8 cellular contexts compared by ENCODE assay signal in the genomic region with DNA sequence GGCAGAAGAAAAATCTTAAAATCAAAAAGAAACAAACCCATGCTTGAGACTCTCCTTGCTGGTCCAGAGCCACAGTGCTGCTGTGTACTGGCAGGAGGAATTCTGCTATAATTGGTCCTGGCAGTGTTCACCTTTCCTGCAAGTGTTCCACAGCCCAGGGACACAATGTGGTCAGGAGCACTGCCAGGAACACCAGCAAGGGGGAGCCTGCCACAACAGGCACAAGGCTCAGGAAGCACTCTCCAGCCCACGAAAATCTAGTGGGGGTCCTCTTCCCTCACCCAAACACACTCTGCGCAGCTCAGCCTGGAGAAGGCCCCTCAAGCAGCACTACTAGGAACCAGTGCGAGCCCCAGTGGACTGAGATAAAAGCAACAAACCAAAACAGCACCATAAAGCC.
DNase-seq lines count a peak whose midpoint lies in the region; ATAC-seq and TF ChIP-seq lines count a peak whose summit lies in the region.

No MANE protein-coding gene starts in this region.

- H3K36me3 Mint-ChIP-seq in activated CD8-positive, alpha-beta memory T cell treated with anti-CD3 and anti-CD28 coated beads, Interleukin-2, amount 10 ng/mL, durations not matched to agents 7 days and 5 days: peaks cover 75% of the 10 kb centered on the region

- dilution Hi-C loops in mammary epithelial cell (cut with HindIII; ENCODE audit: low sequenced_read_pairs): loop anchor here (25.0 kb wide), 1 partner anchor 359 kb away; no protein-coding TSS in a partner anchor

- H3K9me3 ChIP-seq in HUES64 (ENCODE audit: insufficient read depth, low read depth, low read length) (no peaks in the 10 kb centered on the region), mammary epithelial cell (replicated peaks; ENCODE audit: insufficient read depth, low read length) (no peaks in the 10 kb centered on the region), right cardiac atrium (ENCODE audit: control insufficient read depth, low read length) (peaks cover 2% of the 10 kb centered on the region), smooth muscle cell (replicated peaks; ENCODE audit: low read depth) (no peaks in the 10 kb centered on the region), SJCRH30 (replicated peaks) (0 out of 2 replicates have a peak, but pooled peaks cover 3% of the 10 kb centered on the region)

- H3K9me3 Mint-ChIP-seq in activated CD8-positive, alpha-beta memory T cell treated with anti-CD3 and anti-CD28 coated beads, Interleukin-2, amount 10 ng/mL, durations not matched to agents 7 days and 5 days (ENCODE audit: low read depth): peaks cover 6% of the 10 kb centered on the region

- H3K36me3 ChIP-seq in HUES64 (ENCODE audit: insufficient read depth, low read length): peaks cover 19% of the 10 kb centered on the region
- H3K36me3 ChIP-seq in mammary epithelial cell (ENCODE audit: insufficient read depth, low read length): peaks cover 6% of the 10 kb centered on the region
- peaks cover 9% of the 10 kb centered on the region for H3K36me3 ChIP-seq in smooth muscle cell (ENCODE audit: low read depth)
- peaks cover 62% of the 10 kb centered on the region for H3K36me3 ChIP-seq in SJCRH30

- H3K4me3 Mint-ChIP-seq in activated CD8-positive, alpha-beta memory T cell treated with anti-CD3 and anti-CD28 coated beads, Interleukin-2, amount 10 ng/mL, durations not matched to agents 7 days and 5 days: no peak overlapping the region

- CTCF ChIA-PET in mammary epithelial cell (lab: Charles Lee; ENCODE audit: low non-redundant PET): no interaction called here
- CTCF ChIA-PET in activated CD8-positive, alpha-beta memory T cell treated with anti-CD3 and anti-CD28 coated beads, Interleukin-2, amount 10 ng/mL, durations not matched to agents 7 days and 5 days (lab: Charles Lee): no interaction called here

- H3K4me1 ChIP-seq in HUES64 (ENCODE audit: insufficient read depth, low read length) (peaks cover 33% of the 10 kb centered on the region), mammary epithelial cell (ENCODE audit: insufficient read depth, low read length) (peaks cover 11% of the 10 kb centered on the region), right cardiac atrium (ENCODE audit: control insufficient read depth, insufficient read depth, low read length) (peaks cover 2% of the 10 kb centered on the region), smooth muscle cell (ENCODE audit: low read depth) (peaks cover 5% of the 10 kb centered on the region), SJCRH30 (no peaks in the 10 kb centered on the region)

- intact Hi-C loops in mammary epithelial cell (cut with micrococcal nuclease): loop anchor here (1.0 kb wide), 1 partner anchor 92 kb away; no protein-coding TSS in a partner anchor
- intact Hi-C loops in right cardiac atrium (cut with DNase I): loop anchor here in 1 of 4 donors (10.0 kb wide), 1 partner anchor 89 kb away; a partner anchor contains a TSS

- no peaks in the 10 kb centered on the region for H4K20me1 ChIP-seq in mammary epithelial cell (ENCODE audit: insufficient read depth, low read length)
- peaks cover 24% of the 10 kb centered on the region for H4K20me1 ChIP-seq in smooth muscle cell (ENCODE audit: low read depth)

- no peaks in the 10 kb centered on the region for H3K27me3 Mint-ChIP-seq in activated CD8-positive, alpha-beta memory T cell treated with anti-CD3 and anti-CD28 coated beads, Interleukin-2, amount 10 ng/mL, durations not matched to agents 7 days and 5 days

- H3K4me3 ChIP-seq in HUES64 (ENCODE audit: low read length) (no peak overlapping the region), mammary epithelial cell (replicated peaks in 1 of 3; ENCODE audit: insufficient read depth in 1 of 3, low read depth in 2 of 3, low read length in 3 of 3) (no peak overlapping the region), right cardiac atrium (ENCODE audit: low read length) (no peak overlapping the region), smooth muscle cell (no peak overlapping the region), SJCRH30 (no peak overlapping the region)

- H3K27ac ChIP-seq in HUES64 (ENCODE audit: low read depth, low read length) (0 out of 2 replicates have a peak overlapping the region, but pooled peaks have one; percentile 15), mammary epithelial cell (ENCODE audit: insufficient read depth, low read depth, low read length) (no peak overlapping the region), right cardiac atrium (ENCODE audit: low read length) (peak overlapping the region; percentile 97), smooth muscle cell (ENCODE audit: low read depth) (peak overlapping the region; percentile 3), SJCRH30 (no peak overlapping the region)

- no peak overlapping the region for H3K27ac Mint-ChIP-seq in activated CD8-positive, alpha-beta memory T cell treated with anti-CD3 and anti-CD28 coated beads, Interleukin-2, amount 10 ng/mL, durations not matched to agents 7 days and 5 days

- no peaks in the 10 kb centered on the region for H3F3A ChIP-seq in smooth muscle cell (ENCODE audit: low read depth)

- DNase-seq in mammary epithelial cell (peak; percentile 42), right cardiac atrium (peak; percentile 32 to 66 (median 60)), smooth muscle cell (lab: John Stamatoyannopoulos, UW; ENCODE audit: unreplicated experiment) (no peak), NCI-H1417 (lab: John Stamatoyannopoulos, UW) (no peak), NCI-H748 (lab: John Stamatoyannopoulos, UW; ENCODE audit: unreplicated experiment) (no peak), SJCRH30 (no peak)
- no peak for DNase-seq in activated CD8-positive, alpha-beta memory T cell treated with anti-CD3 and anti-CD28 coated beads, Interleukin-2, amount 10 ng/mL, durations not matched to agents 7 days and 5 days

- no peaks in the 10 kb centered on the region for H3K4me1 Mint-ChIP-seq in activated CD8-positive, alpha-beta memory T cell treated with anti-CD3 and anti-CD28 coated beads, Interleukin-2, amount 10 ng/mL, durations not matched to agents 7 days and 5 days

- in situ Hi-C loops in mammary epithelial cell (cut with MboI; ENCODE audit: low sequenced_read_pairs in 2 of 2): no loop called here

- peak; percentile 86 to 97 for ATAC-seq in right cardiac atrium
- no peak for ATAC-seq in activated CD8-positive, alpha-beta memory T cell treated with anti-CD3 and anti-CD28 coated beads, Interleukin-2, amount 10 ng/mL, durations not matched to agents 7 days and 5 days

- no peak overlapping the region for H3K9ac ChIP-seq in HUES64 (ENCODE audit: low read depth, low read length)
- H3K9ac ChIP-seq in mammary epithelial cell (ENCODE audit: insufficient read depth, low read length): no peak overlapping the region
- no peak overlapping the region for H3K9ac ChIP-seq in smooth muscle cell (ENCODE audit: low read depth)

- TF ChIP-seq CTCF in mammary epithelial cell (conservative IDR thresholded peaks at IDR 0.05 in 1 of 2, IDR thresholded peaks at IDR 0.05 in 1 of 2; ENCODE audit: extremely low read depth in 1 of 2, insufficient read depth in 1 of 2, low read depth in 1 of 2, low read length in 2 of 2) (peak; percentile 9 to 68), smooth muscle cell (IDR thresholded peaks at IDR 0.05; ENCODE audit: borderline replicate concordance, insufficient read depth, poor library complexity, severe bottlenecking) (peak; percentile 11)

- H3K79me2 ChIP-seq in mammary epithelial cell (ENCODE audit: insufficient read depth, low read length) (peaks cover 37% of the 10 kb centered on the region), smooth muscle cell (ENCODE audit: low read depth) (peaks cover 57% of the 10 kb centered on the region)

- WGBS in HUES64: 70% methylated on average over 3 of the region's 3 CpGs
- WGBS in mammary epithelial cell (ENCODE audit: low coverage, missing lambda C conversion rate): 10% methylated on average over 3 of the region's 3 CpGs
- WGBS in right cardiac atrium: 75% methylated on average over 3 of the region's 3 CpGs
- WGBS in smooth muscle cell (ENCODE audit: low lambda C conversion rate): 66% methylated on average over 3 of the region's 3 CpGs

- H3K27me3 ChIP-seq in HUES64 (ENCODE audit: insufficient read depth, low read length) (no peaks in the 10 kb centered on the region), mammary epithelial cell (ENCODE audit: insufficient read depth, low read length) (no peaks in the 10 kb centered on the region), right cardiac atrium (ENCODE audit: control insufficient read depth, insufficient read depth) (no peaks in the 10 kb centered on the region), smooth muscle cell (ENCODE audit: low read depth) (no peaks in the 10 kb centered on the region), SJCRH30 (no peaks in the 10 kb centered on the region)

- H3K4me2 ChIP-seq in mammary epithelial cell (ENCODE audit: insufficient read depth, low read depth, low read length): peak overlapping the region; percentile 40
- H3K4me2 ChIP-seq in smooth muscle cell: no peak overlapping the region

- no TSS peak for BruUV-seq in mammary epithelial cell (replicated peaks; lab: Mats Ljungman, UMichigan)

- H2AFZ ChIP-seq in mammary epithelial cell (ENCODE audit: low read depth, low read length): no peak overlapping the region
- no peak overlapping the region for H2AFZ ChIP-seq in smooth muscle cell (ENCODE audit: low read depth)

Comparison
In these comparisons a context has a peak if more than half of its experiments do, and no peak if none do; other contexts are left out.
1. H3K27ac ChIP-seq: peak in HUES64 (single experiment), right cardiac atrium (single experiment) and smooth muscle cell (single experiment); none in mammary epithelial cell (single experiment) and SJCRH30 (single experiment).
2. DNase-seq: peak in mammary epithelial cell (single experiment) and right cardiac atrium (3 of 3); none in smooth muscle cell (single experiment), NCI-H1417 (0 of 3), NCI-H748 (single experiment), activated CD8-positive, alpha-beta memory T cell treated with anti-CD3 and anti-CD28 coated beads, Interleukin-2, amount 10 ng/mL, durations not matched to agents 7 days and 5 days (single experiment) and SJCRH30 (0 of 2).